38 cellular contexts compared by ENCODE assay signal in the genomic region with DNA sequence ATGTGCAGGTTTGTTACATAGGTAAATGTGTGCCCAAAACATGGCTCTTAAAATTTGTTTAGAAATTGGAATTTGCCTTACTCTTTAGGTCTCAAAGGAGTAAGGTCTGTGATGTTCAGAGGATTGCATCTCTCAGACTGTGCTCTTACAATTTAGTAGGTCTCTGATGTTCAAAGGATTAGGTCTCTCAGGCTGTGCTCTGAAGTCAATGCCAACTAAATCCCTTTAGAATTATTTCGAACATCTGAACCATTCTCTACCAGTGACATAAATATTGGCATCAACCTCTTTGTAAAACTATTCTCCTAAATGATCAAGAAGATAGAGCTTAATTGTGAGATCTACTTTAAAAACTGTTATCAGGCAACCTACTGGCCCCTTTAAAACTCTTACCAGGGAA. TPM values are rescaled to one million over a fixed set of nuclear protein-coding genes. Genes with fewer than 3 reads are reported as not detected.
"Had no signal": no experiment of that assay in that cellular context is flagged by ENCODE, and none has a peak within 500 bp of the region (broad histone marks: within the 10 kb centered on the region; RNA-seq: fewer than 3 reads in every experiment).

TSS of gene OR5K1 (plus strand) at position 301 of the 400 bp plus-strand sequence. CDS start 6,376 bp downstream, outside the sequence.

- DNase-seq: Karpas-422, Kasumi-1, MG63, MM.1S, MV-4-11, NCI-H1048, NCI-H1092, NCI-H1092 treated with DMSO at 0.1 percent for 48 hours, NCI-H1105, NCI-H1105 treated with DMSO at 0.1 percent for 48 hours, NCI-H1417, NCI-H1417 treated with DMSO at 0.1 percent for 48 hours, NCI-H1436, NCI-H1436 treated with DMSO at 0.1 percent for 48 hours, NCI-H146, NCI-H1694, NCI-H1694 treated with DMSO at 0.1 percent for 48 hours, NCI-H187, NCI-H187 treated with DMSO at 0.1 percent for 48 hours, NCI-H1930, NCI-H2029, NCI-H2029 treated with DMSO at 0.1 percent for 48 hours, NCI-H2081, NCI-H2081 treated with DMSO at 0.1 percent for 48 hours, NCI-H2107, NCI-H2171, NCI-H2171 treated with DMSO at 0.1 percent for 48 hours, NCI-H2227 treated with DMSO at 0.1 percent for 48 hours, NCI-H226, NCI-H345, NCI-H446, NCI-H446 treated with DMSO at 0.1 percent for 48 hours, NCI-H510A had no signal

- H3K36me3 ChIP-seq: MG63 had no signal

- H3K4me3 ChIP-seq: MG63 had no signal

- H3K27ac ChIP-seq: KMS-11 had no signal

- H3K4me2 ChIP-seq: KMS-11 had no signal

- H3K9ac ChIP-seq: KMS-11 had no signal

- H3K27me3 ChIP-seq: MG63 had no signal

RNA-seq across cellular contexts. Expression of gene OR5K1, which starts in this region (rescaled TPM):
- total RNA-seq: LHCN-M2, M059J, MCF 10A, NCI-H460 had no signal
